ENCODE assay signal across 24 cellular contexts in genomic region chr7:157155959-157156358, GRCh38.
"Had no signal": no experiment of that assay in that cellular context is flagged by ENCODE, and none has a peak within 500 bp of the region (broad histone marks: within the 10 kb centered on the region; RNA-seq: fewer than 3 reads in every experiment).

No MANE protein-coding gene starts in this region.

- H3K27ac Mint-ChIP-seq: activated CD4-positive, alpha-beta memory T cell treated with anti-CD3 and anti-CD28 coated beads for 36 hours; activated CD4-positive, alpha-beta T cell treated with anti-CD3 and anti-CD28 coated beads, Interleukin-2, amount 10 ng/mL, durations not matched to agents 7 days and 5 days; activated naive CD4-positive, alpha-beta T cell treated with anti-CD3 and anti-CD28 coated beads, Interleukin-2, amount 10 ng/mL, durations not matched to agents 7 days and 5 days; activated naive CD8-positive, alpha-beta T cell treated with anti-CD3 and anti-CD28 coated beads, Interleukin-2, amount 10 ng/mL, durations not matched to agents 7 days and 5 days; T-helper 17 cell had no signal

- H3K36me3 ChIP-seq: adrenal gland, breast epithelium had no signal

- H3K27me3 ChIP-seq: adrenal gland, breast epithelium had no signal

- H3K4me3 Mint-ChIP-seq: activated CD4-positive, alpha-beta memory T cell treated with anti-CD3 and anti-CD28 coated beads for 36 hours; activated CD4-positive, alpha-beta T cell treated with anti-CD3 and anti-CD28 coated beads, Interleukin-2, amount 10 ng/mL, durations not matched to agents 7 days and 5 days; activated naive CD4-positive, alpha-beta T cell treated with anti-CD3 and anti-CD28 coated beads, Interleukin-2, amount 10 ng/mL, durations not matched to agents 7 days and 5 days; activated naive CD8-positive, alpha-beta T cell treated with anti-CD3 and anti-CD28 coated beads, Interleukin-2, amount 10 ng/mL, durations not matched to agents 7 days and 5 days; activated T-cell treated with anti-CD3 and anti-CD28 coated beads, Interleukin-2, amount 50 U/mL, for 4 hours; T-helper 17 cell had no signal

- H3K9me3 ChIP-seq: adrenal gland, breast epithelium had no signal

- DNase-seq: activated CD4-positive, alpha-beta memory T cell treated with anti-CD3 and anti-CD28 coated beads for 36 hours; activated CD4-positive, alpha-beta T cell treated with anti-CD3 and anti-CD28 coated beads, Interleukin-2, amount 10 ng/mL, durations not matched to agents 7 days and 5 days; activated CD4-positive, CD25-positive, alpha-beta regulatory T cell; activated CD8-positive, alpha-beta memory T cell treated with anti-CD3 and anti-CD28 coated beads for 24 hours; activated gamma-delta T cell; activated naive CD4-positive, alpha-beta T cell treated with anti-CD3 and anti-CD28 coated beads, Interleukin-2, amount 10 ng/mL, durations not matched to agents 7 days and 5 days; activated naive CD8-positive, alpha-beta T cell treated with anti-CD3 and anti-CD28 coated beads, Interleukin-2, amount 10 ng/mL, durations not matched to agents 7 days and 5 days; activated T-cell treated with anti-CD3 and anti-CD28 coated beads, Interleukin-2, amount 50 U/mL, for 4 hours; adrenal gland; anterior cingulate cortex; caudate nucleus; KBM-7; NCI-H1048; NCI-H146; NCI-H187 treated with DMSO at 0.1 percent for 48 hours; NCI-H2171; NCI-H2227 treated with DMSO at 0.1 percent for 48 hours; NCI-H446 treated with DMSO at 0.1 percent for 48 hours; NCI-H524 treated with DMSO at 0.1 percent for 48 hours; NCI-H82; SIG-M5; T-helper 17 cell; T-helper 9 cell had no signal

- H3K27ac ChIP-seq: adrenal gland, breast epithelium had no signal

- H3K4me1 ChIP-seq: breast epithelium had no signal

- H3K4me3 ChIP-seq: adrenal gland, breast epithelium had no signal

- H3K27me3 Mint-ChIP-seq: activated CD4-positive, alpha-beta memory T cell treated with anti-CD3 and anti-CD28 coated beads for 36 hours; activated CD4-positive, alpha-beta T cell treated with anti-CD3 and anti-CD28 coated beads, Interleukin-2, amount 10 ng/mL, durations not matched to agents 7 days and 5 days; activated naive CD4-positive, alpha-beta T cell treated with anti-CD3 and anti-CD28 coated beads, Interleukin-2, amount 10 ng/mL, durations not matched to agents 7 days and 5 days; activated naive CD8-positive, alpha-beta T cell treated with anti-CD3 and anti-CD28 coated beads, Interleukin-2, amount 10 ng/mL, durations not matched to agents 7 days and 5 days; T-helper 17 cell had no signal

- ATAC-seq: activated T-cell treated with anti-CD3 and anti-CD28 coated beads, Interleukin-2, amount 50 U/mL, for 4 hours; T-helper 17 cell had no signal

- H3K9me3 Mint-ChIP-seq: activated CD4-positive, alpha-beta memory T cell treated with anti-CD3 and anti-CD28 coated beads for 36 hours; activated CD4-positive, alpha-beta T cell treated with anti-CD3 and anti-CD28 coated beads, Interleukin-2, amount 10 ng/mL, durations not matched to agents 7 days and 5 days; activated naive CD4-positive, alpha-beta T cell treated with anti-CD3 and anti-CD28 coated beads, Interleukin-2, amount 10 ng/mL, durations not matched to agents 7 days and 5 days; activated T-cell treated with anti-CD3 and anti-CD28 coated beads, Interleukin-2, amount 50 U/mL, for 4 hours had no signal
